Comparison of ENCODE assay signal across 1 cellular context in genomic region chr3:98322686-98323085, GRCh38.
TF ChIP-seq lines count a peak whose summit lies in the region.

No MANE protein-coding gene starts in this region.

TF ChIP-seq in H1, 55 proteins besides CTCF, POLR2A, EP300 and RAD21:
- TF ChIP-seq TBP (IDR thresholded peaks at IDR 0.05; ENCODE audit: low read depth, low read length) (no peak), RBBP5 (IDR thresholded peaks at IDR 0.05; ENCODE audit: borderline replicate concordance, low read depth, low read length) (no peak), E2F6 (IDR thresholded peaks at IDR 0.05) (no peak), SP1 (IDR thresholded peaks at IDR 0.05; ENCODE audit: low read depth, low read length) (no peak), CHD1 (IDR thresholded peaks at IDR 0.05; ENCODE audit: low read depth, low read length) (no peak), CHD7 (IDR thresholded peaks at IDR 0.05; ENCODE audit: insufficient replicate concordance, low read length) (no peak), PHF8 (conservative IDR thresholded peaks at IDR 0.05; ENCODE audit: low read depth, low read length) (no peak), KDM4A (IDR thresholded peaks at IDR 0.05; ENCODE audit: low read depth, low read length, severe bottlenecking) (no peak), TAF7 (optimal IDR thresholded peaks at IDR 0.05; ENCODE audit: borderline replicate concordance, low read depth, low read length) (no peak), YY1 (IDR thresholded peaks at IDR 0.05; ENCODE audit: low read depth, low read length) (no peak), ATF3 (IDR thresholded peaks at IDR 0.05; ENCODE audit: insufficient read depth, low read depth, low read length) (no peak), SIRT6 (IDR thresholded peaks at IDR 0.05; ENCODE audit: low read length) (no peak), TCF12 (IDR thresholded peaks at IDR 0.05; ENCODE audit: low read depth, low read length) (no peak), NRF1 (IDR thresholded peaks at IDR 0.05; ENCODE audit: low read depth, low read length) (no peak), CTBP2 (IDR thresholded peaks at IDR 0.05; ENCODE audit: borderline replicate concordance, insufficient read depth, insufficient read length, low read length) (no peak), SP2 (IDR thresholded peaks at IDR 0.05; ENCODE audit: low read length) (no peak), CHD2 (IDR thresholded peaks at IDR 0.05; ENCODE audit: low read length) (no peak), BRCA1 (IDR thresholded peaks at IDR 0.05; ENCODE audit: low read depth, low read length) (no peak)
TF ChIP-seq in H1: peak in this region for 0.
